20 cellular contexts compared by ENCODE assay signal in the genomic region with DNA sequence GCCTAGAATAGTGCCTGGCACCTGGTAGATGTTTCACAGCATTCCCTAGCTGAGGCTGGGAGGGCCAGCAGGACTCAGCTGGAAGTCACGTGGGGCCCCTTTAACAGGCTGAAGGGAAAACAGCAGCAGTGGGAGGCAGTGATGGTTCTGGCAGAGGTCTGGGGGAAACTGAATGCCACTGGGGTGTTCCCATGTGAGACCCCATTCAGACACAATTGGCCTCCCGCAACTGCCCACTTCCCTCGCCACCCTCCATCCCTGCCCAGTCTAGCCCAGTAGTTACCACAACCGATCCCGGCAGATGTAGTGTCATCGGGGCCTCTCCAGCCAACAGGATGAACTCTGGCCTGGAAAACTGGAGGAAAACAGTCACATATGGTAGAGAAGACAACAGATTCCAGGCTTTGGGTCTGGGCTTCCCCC. TPM values are rescaled to one million over a fixed set of nuclear protein-coding genes. Genes with fewer than 3 reads are reported as not detected.
DNase-seq lines count a peak whose midpoint lies in the region; ATAC-seq, FAIRE-seq and TF ChIP-seq lines count a peak whose summit lies in the region.
"Had no signal": no experiment of that assay in that cellular context is flagged by ENCODE, and none has a peak within 500 bp of the region (broad histone marks: within the 10 kb centered on the region; RNA-seq: fewer than 3 reads in every experiment).

No MANE protein-coding gene starts in this region.

- H2BK20ac ChIP-seq in H9 (ENCODE audit: low read depth, low read length, poor library complexity, severe bottlenecking), result no peak overlapping the region

- H2BK15ac ChIP-seq in H9 (ENCODE audit: low read depth, low read length), result no peak overlapping the region

- H3K27me3 ChIP-seq in H9 (ENCODE audit: insufficient read depth, low read length), result no peaks in the 10 kb centered on the region
- peaks cover 3 to 48% of the 10 kb centered on the region in 2 experiments for H3K27me3 ChIP-seq in K562 (ENCODE audit: control insufficient read depth in 2 of 2, insufficient read depth in 2 of 2, low read length in 2 of 2)
- no peaks in the 10 kb centered on the region for H3K27me3 ChIP-seq in vagina
- no peaks in the 10 kb centered on the region for H3K27me3 ChIP-seq in gastrocnemius medialis

- no peaks in the 10 kb centered on the region for H3K27me3 Mint-ChIP-seq in H9 (ENCODE audit: low read depth)

- no peak for ATAC-seq in K562
- ATAC-seq in left lobe of liver, result no peak
- ATAC-seq in SK-N-SH treated with all-trans-retinoic acid at 6 μM for 48 hours, result no peak
- no peak for ATAC-seq in gastrocnemius medialis
- ATAC-seq: CD8-positive, alpha-beta T cell had no signal

- no peak overlapping the region for H2AK5ac ChIP-seq in H9 (ENCODE audit: insufficient read length, low read length)

- H3K9ac ChIP-seq in H9 (ENCODE audit: extremely low read depth, insufficient read length, low read length), result no peak overlapping the region
- H3K9ac ChIP-seq in K562 (ENCODE audit: insufficient read depth in 1 of 2, low read depth in 2 of 2, low read length in 2 of 2), result no peak overlapping the region

- no peak overlapping the region for H4K8ac ChIP-seq in H9 (replicated peaks; ENCODE audit: insufficient read length, low read depth, low read length)

- TF ChIP-seq EP300 in K562 (IDR thresholded peaks at IDR 0.05; ENCODE audit: low read length), result no peak

- H2BK5ac ChIP-seq in H9 (ENCODE audit: insufficient read length, low read length), result no peak overlapping the region

- no peak overlapping the region for H3K14ac ChIP-seq in H9 (ENCODE audit: insufficient read depth, low read length)

- H4K5ac ChIP-seq in H9 (ENCODE audit: insufficient read length, low read depth, low read length), result no peak overlapping the region

- H2AFZ ChIP-seq in H9 (ENCODE audit: low read length) (no peak overlapping the region), K562 (ENCODE audit: low read depth, low read length) (no peak overlapping the region)

- no peak overlapping the region for H2BK120ac ChIP-seq in H9 (ENCODE audit: low read depth, low read length, poor library complexity, severe bottlenecking)

- peaks cover 0 to 2% of the 10 kb centered on the region in 2 experiments; a peak in 1 of 5 replicates for H3K9me3 Mint-ChIP-seq in H9
- H3K9me3 Mint-ChIP-seq: CD14-positive monocyte; CD8-positive, alpha-beta T cell had no signal

- POLR2A ChIA-PET in K562 (lab: Yijun Ruan, JAX), result interaction anchor here (0.7 kb wide), 1 partner anchor 39 kb away, joined by 3 read pairs; no protein-coding TSS in a partner anchor

- no CpG with 5 or more reads among the region's 6 CpGs for whole genome bisulfite sequencing in H9 (ENCODE audit: extremely low coverage, insufficient read length, low lambda C conversion rate)
- WGBS in K562 (ENCODE audit: insufficient coverage, low coverage, missing lambda C conversion rate), result under 1% methylated on average over 6 of the region's 6 CpGs

- TF ChIP-seq POLR2A in K562 (conservative IDR thresholded peaks at IDR 0.05), result no peak
- TF ChIP-seq POLR2A in vagina (IDR thresholded peaks at IDR 0.05), result no peak
- no peak for TF ChIP-seq POLR2A in gastrocnemius medialis (IDR thresholded peaks at IDR 0.05)

- BruUV-seq in K562 (replicated peaks; lab: Mats Ljungman, UMichigan), result no TSS peak

- peak overlapping the region in 2 of 3 experiments; percentile 34 to 44; a peak in 3 of 7 replicates for H3K27ac Mint-ChIP-seq in H9
- H3K27ac Mint-ChIP-seq: CD8-positive, alpha-beta T cell had no signal

- no peak for TF ChIP-seq RAD21 in K562 (CRISPR knock-in tag; conservative IDR thresholded peaks at IDR 0.05 in 1 of 2, IDR thresholded peaks at IDR 0.05 in 1 of 2)

- H4K20me1 ChIP-seq in H9 (ENCODE audit: control insufficient read depth, insufficient read depth, insufficient read length), result no peaks in the 10 kb centered on the region
- no peaks in the 10 kb centered on the region for H4K20me1 ChIP-seq in K562 (replicated peaks; ENCODE audit: control insufficient read depth, insufficient read depth, low read length)

- no peak for FAIRE-seq in K562 (lab: Jason Lieb, UNC)
- FAIRE-seq: A204.1, D721Med, GM12892 had no signal

- H3K36me3 Mint-ChIP-seq in H9 (ENCODE audit: insufficient read depth in 1 of 3, low read depth in 3 of 3), result no peaks in the 10 kb centered on the region
- H3K36me3 Mint-ChIP-seq: CD14-positive monocyte; CD8-positive, alpha-beta T cell had no signal

- H3T11ph ChIP-seq in H9 (ENCODE audit: low read length), result no peak overlapping the region

- H3K79me2 ChIP-seq in H9 (ENCODE audit: insufficient read depth, low read length), result no peaks in the 10 kb centered on the region
- no peaks in the 10 kb centered on the region for H3K79me2 ChIP-seq in K562 (ENCODE audit: control insufficient read depth, insufficient read depth, low read length)

- no peak overlapping the region for H3K4me3 Mint-ChIP-seq in H9
- H3K4me3 Mint-ChIP-seq: CD14-positive monocyte; CD8-positive, alpha-beta T cell had no signal

- TF ChIP-seq CTCF in H9 (conservative IDR thresholded peaks at IDR 0.05) (no peak), K562 (IDR thresholded peaks at IDR 0.05 in 2 of 3, conservative IDR thresholded peaks at IDR 0.05 in 1 of 3; ENCODE audit: insufficient read depth in 2 of 3, low read depth in 1 of 3, low read length in 3 of 3) (no peak), vagina (IDR thresholded peaks at IDR 0.05) (no peak), gastrocnemius medialis (IDR thresholded peaks at IDR 0.05 in 4 of 5, conservative IDR thresholded peaks at IDR 0.05 in 1 of 5) (no peak)

- H3K36me3 ChIP-seq in K562 (ENCODE audit: control insufficient read depth, insufficient read depth, low read length) (no peaks in the 10 kb centered on the region), vagina (no peaks in the 10 kb centered on the region), gastrocnemius medialis (no peaks in the 10 kb centered on the region)

- no peaks in the 10 kb centered on the region for H3K79me1 ChIP-seq in H9 (ENCODE audit: insufficient read depth, low read depth, low read length, poor library complexity, severe bottlenecking)

- in situ Hi-C loops in K562 (cut with MboI), result no loop called here
- in situ Hi-C loops in gastrocnemius medialis (cut with MboI; ENCODE audit: low sequenced_read_pairs in 4 of 4), result no loop called here

- H2BK12ac ChIP-seq in H9 (ENCODE audit: insufficient read length, low read depth, low read length), result no peak overlapping the region

- H4K91ac ChIP-seq in H9 (ENCODE audit: insufficient read length, low read depth, low read length), result no peak overlapping the region

- H3K4me2 ChIP-seq in H9 (ENCODE audit: insufficient read depth, insufficient read length, low read length), result no peak overlapping the region
- H3K4me2 ChIP-seq in K562 (ENCODE audit: insufficient read depth, low read length), result no peak overlapping the region

- H3K4ac ChIP-seq in H9 (ENCODE audit: low read depth, low read length), result no peak overlapping the region

- H3K4me1 ChIP-seq in H9 (ENCODE audit: insufficient read depth, low read length), result 0 out of 2 replicates have a peak, but pooled peaks cover 1% of the 10 kb centered on the region
- H3K4me1 ChIP-seq in K562 (replicated peaks in 1 of 2; ENCODE audit: control insufficient read depth in 2 of 2, insufficient read depth in 2 of 2, low read length in 2 of 2), result no peaks in the 10 kb centered on the region
- no peaks in the 10 kb centered on the region for H3K4me1 ChIP-seq in vagina
- H3K4me1 ChIP-seq in gastrocnemius medialis, result no peaks in the 10 kb centered on the region

- no peaks in the 10 kb centered on the region for H3K23me2 ChIP-seq in H9 (ENCODE audit: insufficient read length, low read depth, low read length, poor library complexity, severe bottlenecking)

- H3K9me3 ChIP-seq in H9 (ENCODE audit: control insufficient read depth, low read depth, low read length) (no peaks in the 10 kb centered on the region), K562 (replicated peaks; ENCODE audit: control insufficient read depth, insufficient read depth, low read depth, low read length) (no peaks in the 10 kb centered on the region), vagina (no peaks in the 10 kb centered on the region), gastrocnemius medialis (no peaks in the 10 kb centered on the region)

- H3K9me1 ChIP-seq in K562 (ENCODE audit: control insufficient read depth, insufficient read depth, low read length), result no peaks in the 10 kb centered on the region

- CTCF ChIA-PET in K562 (lab: Yijun Ruan, JAX; ENCODE audit: low intra/inter-chr PET ratio), result no interaction called here

- H3K4me3 ChIP-seq in K562, result no peak overlapping the region
- H3K4me3 ChIP-seq in vagina, result no peak overlapping the region
- no peak overlapping the region for H3K4me3 ChIP-seq in gastrocnemius medialis

- H3K18ac ChIP-seq in H9 (ENCODE audit: insufficient read length, low read depth, low read length), result no peak overlapping the region

- DNase-seq in H9, result peak; percentile 32
- no peak for DNase-seq in K562 (ENCODE audit: extremely low read depth in 1 of 4, low spot score in 3 of 4)
- peak; percentile 4 for DNase-seq in left lobe of liver (ENCODE audit: low spot score)
- DNase-seq in vagina (ENCODE audit: extremely low spot score in 2 of 2), result peak; percentile 69 to 77
- DNase-seq in OCI-M1 (lab: John Stamatoyannopoulos, UW), result no peak
- no peak for DNase-seq in gastrocnemius medialis
- DNase-seq: CD8-positive, alpha-beta T cell; COR-L47; DND-41; GDM1; GOT3; HCEC 1CT had no signal

- no peak overlapping the region for H3K56ac ChIP-seq in H9 (ENCODE audit: insufficient read length, low read depth, low read length)

- H3K4me1 Mint-ChIP-seq in H9, result peaks cover 9 to 18% of the 10 kb centered on the region in 2 experiments
- H3K4me1 Mint-ChIP-seq: CD14-positive monocyte had no signal

- H3K23ac ChIP-seq in H9 (ENCODE audit: insufficient read length, low read depth, low read length), result no peak overlapping the region

- H3K27ac ChIP-seq in H9 (ENCODE audit: insufficient read length, low read depth, low read length) (no peak overlapping the region), K562 (ENCODE audit: extremely low read depth, low read depth, low read length) (no peak overlapping the region), vagina (no peak overlapping the region), gastrocnemius medialis (no peak overlapping the region)
- H3K27ac ChIP-seq: HL-60 had no signal

- intact Hi-C loops in K562 (cut with micrococcal nuclease) (no loop called here), vagina (cut with DNase I) (no loop called here), gastrocnemius medialis (cut with DNase I; ENCODE audit: low total_unique reads) (no loop called here)

RNA-seq across cellular contexts. Expression of gene FRMPD2, which starts 38.3 kb away (rescaled TPM):
- total RNA-seq in H9 (2021), result 0.44 and 0.48 TPM in 2 replicates
- 5.3 and 8.2 TPM in 2 replicates for total RNA-seq in K562 (2011; cell fraction: chromatin; rRNA removed; ENCODE audit: low replicate concordance)
- total RNA-seq in K562 (2011; cell fraction: nucleolus; rRNA removed), result 2.5 and 2.8 TPM in 2 replicates
- 1.8 and 5.3 TPM in 2 replicates for total RNA-seq in K562 (2011; cell fraction: nucleoplasm; rRNA removed)
- total RNA-seq in K562 (2014; rRNA removed), result 0.24 and 0.27 TPM in 2 replicates
- total RNA-seq in K562 (2014; rRNA removed; fragmentation: Illumina TruSeq; extraction: Trizol), result 0.51 and 0.73 TPM in 2 replicates
- 0.23 and 0.33 TPM in 2 replicates for total RNA-seq in K562 (2015; rRNA removed; fragmentation: Illumina TruSeq; extraction: Trizol)
- total RNA-seq in K562 (2021), result 0.38 and 0.44 TPM in 2 replicates
- polyA plus RNA-seq in K562 (2011; rRNA removed), result 0.95 and 1.8 TPM in 2 replicates
- polyA plus RNA-seq in K562 (2011; cell fraction: cytosol; rRNA removed), result 0.16 and 0.50 TPM in 2 replicates
- 3.3 and 3.8 TPM in 2 replicates for polyA plus RNA-seq in K562 (2011; cell fraction: nucleus; rRNA removed)
- polyA plus RNA-seq in K562 (2012), result 0.55 and 1.3 TPM in 2 replicates
- polyA plus RNA-seq in K562 (2014; fragmentation: Illumina TruSeq; extraction: Trizol), result 0.48 and 0.54 TPM in 2 replicates
- under 1 TPM; 0.14 to 0.15 TPM for polyA plus RNA-seq in K562 (2014; fragmentation: Nextera tagmentation; extraction: Ambion mirVana)
- polyA plus RNA-seq in K562 (2014; rRNA removed), result 0.12 and 0.19 TPM in 2 replicates
- 0.21 and 0.72 TPM in 2 replicates for polyA minus RNA-seq in K562 (2011; rRNA and poly(A)+ RNA removed)
- polyA minus RNA-seq in K562 (2011; cell fraction: cytosol; rRNA and poly(A)+ RNA removed), result not detected in 2 replicates
- polyA minus RNA-seq in K562 (2011; cell fraction: nucleus; rRNA and poly(A)+ RNA removed), result 1.3 and 1.7 TPM in 2 replicates
- total RNA-seq in left lobe of liver, result not detected
- total RNA-seq in vagina, result not detected
- total RNA-seq in gastrocnemius medialis, result not detected
- total RNA-seq: CD8-positive, alpha-beta T cell had no signal
- polyA plus RNA-seq: AG04450, BJ, CD14-positive monocyte had no signal

Comparison
In these comparisons a context has a peak if more than half of its experiments do, and no peak if none do; other contexts are left out.
1. DNase-seq: peak in H9 (single experiment), left lobe of liver (single experiment) and vagina (2 of 2); none in K562 (0 of 4), OCI-M1 (single experiment) and gastrocnemius medialis (0 of 2).